Comparison of ENCODE assay signal across 35 cellular contexts in genomic region chr6:28423546-28423945, GRCh38. TPM values are rescaled to one million over a fixed set of nuclear protein-coding genes. Genes with fewer than 3 reads are reported as not detected.
"Had no signal": no experiment of that assay in that cellular context is flagged by ENCODE, and none has a peak within 500 bp of the region (broad histone marks: within the 10 kb centered on the region; RNA-seq: fewer than 3 reads in every experiment).

No MANE protein-coding gene starts in this region.

- H3K4me3 ChIP-seq: MG63 had no signal

- H3K9me3 ChIP-seq: MG63 had no signal

- H3K27me3 ChIP-seq: MG63 had no signal

- H3K36me3 ChIP-seq: MG63 had no signal

- DNase-seq: Karpas-422, Kasumi-1, MG63, MM.1S, MV-4-11, NCI-H1048, NCI-H1092, NCI-H1092 treated with DMSO at 0.1 percent for 48 hours, NCI-H1105, NCI-H1105 treated with DMSO at 0.1 percent for 48 hours, NCI-H1417, NCI-H1417 treated with DMSO at 0.1 percent for 48 hours, NCI-H1436, NCI-H1436 treated with DMSO at 0.1 percent for 48 hours, NCI-H146, NCI-H1694, NCI-H1694 treated with DMSO at 0.1 percent for 48 hours, NCI-H187, NCI-H187 treated with DMSO at 0.1 percent for 48 hours, NCI-H1930, NCI-H2029, NCI-H2029 treated with DMSO at 0.1 percent for 48 hours, NCI-H2081, NCI-H2081 treated with DMSO at 0.1 percent for 48 hours, NCI-H2107, NCI-H2171, NCI-H2171 treated with DMSO at 0.1 percent for 48 hours, NCI-H2227 treated with DMSO at 0.1 percent for 48 hours, NCI-H226, NCI-H345, NCI-H446, NCI-H446 treated with DMSO at 0.1 percent for 48 hours, NCI-H510A, NCI-H510A treated with DMSO at 0.1 percent for 48 hours had no signal

RNA-seq across cellular contexts. Expression of gene ZSCAN23, which starts 19.7 kb away (rescaled TPM):
- total RNA-seq: NCI-H460 had no signal
